Comparison of ENCODE assay signal across 21 cellular contexts in genomic region chr12:119791453-119791852, GRCh38.
A peak's percentile ranks its signal among the peaks of the same experiment; 100 is the strongest.
DNase-seq lines count a peak whose midpoint lies in the region; ATAC-seq, FAIRE-seq and TF ChIP-seq lines count a peak whose summit lies in the region.
"Had no signal": no experiment of that assay in that cellular context is flagged by ENCODE, and none has a peak within 500 bp of the region (broad histone marks: within the 10 kb centered on the region; RNA-seq: fewer than 3 reads in every experiment).

No MANE protein-coding gene starts in this region.

- TF ChIP-seq EP300 in K562 (IDR thresholded peaks at IDR 0.05; ENCODE audit: low read length) = no peak

- 85% methylated on average over 9 of the region's 9 CpGs for WGBS in K562 (ENCODE audit: insufficient coverage, low coverage, missing lambda C conversion rate)

- peaks cover 26% of the 10 kb centered on the region for H3K36me3 ChIP-seq in K562 (ENCODE audit: control insufficient read depth, insufficient read depth, low read length)
- no peaks in the 10 kb centered on the region for H3K36me3 ChIP-seq in colonic mucosa

- no peak overlapping the region for H3K4me2 ChIP-seq in K562 (ENCODE audit: insufficient read depth, low read length)
- H3K4me2 ChIP-seq: A549 had no signal

- H3K9me1 ChIP-seq in K562 (ENCODE audit: control insufficient read depth, insufficient read depth, low read length) = no peaks in the 10 kb centered on the region

- no peak for TF ChIP-seq CTCF in K562 (IDR thresholded peaks at IDR 0.05 in 2 of 3, conservative IDR thresholded peaks at IDR 0.05 in 1 of 3; ENCODE audit: insufficient read depth in 2 of 3, low read depth in 1 of 3, low read length in 3 of 3)
- TF ChIP-seq CTCF in colonic mucosa (IDR thresholded peaks at IDR 0.05) = no peak

- H3K27me3 ChIP-seq in K562 (ENCODE audit: control insufficient read depth in 2 of 2, insufficient read depth in 2 of 2, low read length in 2 of 2) (no peaks in the 10 kb centered on the region), colonic mucosa (no peaks in the 10 kb centered on the region)

- H2AFZ ChIP-seq in K562 (ENCODE audit: low read depth, low read length) = no peak overlapping the region

- no peak for FAIRE-seq in K562 (lab: Jason Lieb, UNC)
- FAIRE-seq: A549, GM12891, GM18507, H54 had no signal

- H3K4me1 ChIP-seq in K562 (replicated peaks in 1 of 2; ENCODE audit: control insufficient read depth in 2 of 2, insufficient read depth in 2 of 2, low read length in 2 of 2) (no peaks in the 10 kb centered on the region), colonic mucosa (no peaks in the 10 kb centered on the region)
- H3K4me1 ChIP-seq: A549 had no signal

- no peaks in the 10 kb centered on the region for H3K79me2 ChIP-seq in K562 (ENCODE audit: control insufficient read depth, insufficient read depth, low read length)

- no peak for TF ChIP-seq POLR2A in K562 (conservative IDR thresholded peaks at IDR 0.05)

- ATAC-seq in K562 = no peak
- no peak for ATAC-seq in Right ventricle myocardium inferior
- no peak for ATAC-seq in HG03571 (IDR thresholded peaks at IDR 0.05; ENCODE audit: unreplicated experiment)
- ATAC-seq: A549 had no signal

- H3K9me3 ChIP-seq in K562 (replicated peaks; ENCODE audit: control insufficient read depth, insufficient read depth, low read depth, low read length) = no peaks in the 10 kb centered on the region
- H3K9me3 ChIP-seq in colonic mucosa = no peaks in the 10 kb centered on the region
- H3K9me3 ChIP-seq: A549 had no signal

- no peak for TF ChIP-seq RAD21 in K562 (CRISPR knock-in tag; conservative IDR thresholded peaks at IDR 0.05 in 1 of 2, IDR thresholded peaks at IDR 0.05 in 1 of 2)

- CTCF ChIA-PET in K562 (lab: Yijun Ruan, JAX; ENCODE audit: low intra/inter-chr PET ratio) = no interaction called here

- no TSS peak for BruUV-seq in K562 (replicated peaks; lab: Mats Ljungman, UMichigan)

- DNase-seq in K562 (ENCODE audit: extremely low read depth in 1 of 4, low spot score in 3 of 4) (no peak), inferior parietal cortex (ENCODE audit: extremely low spot score) (peak; percentile 42), posterior cingulate gyrus (peak in 6 of 10 donors; percentile 43 to 92 (median 70)), Right ventricle myocardium inferior (ENCODE audit: missing footprints) (no peak), colonic mucosa (no peak), cerebellar nuclear complex (lab: John Stamatoyannopoulos, UW) (no peak)
- DNase-seq: 8988T; C1 segment of cervical spinal cord; Calu3; CD4-positive, alpha-beta memory T cell; COR-L47; DMS53; DMS79 treated with DMSO at 0.1 percent for 48 hours; GF-D8; GOT3; HCEC 1CT had no signal

- no peaks in the 10 kb centered on the region for H4K20me1 ChIP-seq in K562 (replicated peaks; ENCODE audit: control insufficient read depth, insufficient read depth, low read length)

- POLR2A ChIA-PET in K562 (lab: Yijun Ruan, JAX) = interaction anchor here (1.2 to 1.6 kb wide), 2 partner anchors 11 to 19 kb away, joined by 5 to 6 read pairs; no protein-coding TSS in a partner anchor

- in situ Hi-C loops in K562 (cut with MboI) = no loop called here

- no peak overlapping the region for H3K9ac ChIP-seq in K562 (ENCODE audit: insufficient read depth in 1 of 2, low read depth in 2 of 2, low read length in 2 of 2)
- H3K9ac ChIP-seq in colonic mucosa (ENCODE audit: low read depth in 2 of 2, low read length in 2 of 2) = no peak overlapping the region

- no peak overlapping the region for H3K27ac ChIP-seq in K562 (ENCODE audit: extremely low read depth, low read depth, low read length)
- no peak overlapping the region for H3K27ac ChIP-seq in colonic mucosa
- H3K27ac ChIP-seq: A549 had no signal

- no peak overlapping the region for H3K4me3 ChIP-seq in K562
- H3K4me3 ChIP-seq in colonic mucosa = no peak overlapping the region
- H3K4me3 ChIP-seq: A549 had no signal

- intact Hi-C loops in K562 (cut with micrococcal nuclease) = no loop called here
- intact Hi-C loops in posterior cingulate gyrus (cut with DNase I) = no loop called here
- intact Hi-C loops in Right ventricle myocardium inferior (cut with DNase I) = no loop called here
- intact Hi-C loops in colonic mucosa (cut with DNase I) = no loop called here

TF ChIP-seq in K562, 482 proteins besides CTCF, POLR2A, EP300 and RAD21:
- TF ChIP-seq EGR1 (conservative IDR thresholded peaks at IDR 0.05) (0 out of 2 replicates have a peak, but pooled peaks have one; percentile 5), HMBOX1 (IDR thresholded peaks at IDR 0.05) (no peak)
TF ChIP-seq in K562: peak in this region for 1.

Comparison
In these comparisons a context has a peak if more than half of its experiments do, and no peak if none do; other contexts are left out.
1. DNase-seq: peak in inferior parietal cortex (single experiment) and posterior cingulate gyrus (6 of 10); none in K562 (0 of 4), Right ventricle myocardium inferior (single experiment), colonic mucosa (single experiment) and cerebellar nuclear complex (0 of 2).